ENCODE assay signal across 17 cellular contexts in genomic region chr6:152598858-152599537, GRCh38.
DNase-seq lines count a peak whose midpoint lies in the region; ATAC-seq and TF ChIP-seq lines count a peak whose summit lies in the region.
"Had no signal": no experiment of that assay in that cellular context is flagged by ENCODE, and none has a peak within 500 bp of the region (broad histone marks: within the 10 kb centered on the region; RNA-seq: fewer than 3 reads in every experiment).

No MANE protein-coding gene starts in this region.

- no peaks in the 10 kb centered on the region for H3K36me3 ChIP-seq in subcutaneous abdominal adipose tissue (ENCODE audit: control insufficient read depth in 5 of 5, insufficient read depth in 5 of 5, low read length in 5 of 5)
- H3K36me3 ChIP-seq: HAP-1 had no signal

- peak overlapping the region; percentile 14 for H3K27ac ChIP-seq in subcutaneous abdominal adipose tissue (ENCODE audit: low read depth, low read length)
- H3K27ac ChIP-seq: RWPE1 had no signal

- H3K9ac ChIP-seq in subcutaneous abdominal adipose tissue (ENCODE audit: low read length in 5 of 5): no peak overlapping the region

- H3K9me3 ChIP-seq in subcutaneous abdominal adipose tissue (ENCODE audit: control insufficient read depth in 5 of 5, low read length in 5 of 5): no peaks in the 10 kb centered on the region
- H3K9me3 ChIP-seq: HAP-1 had no signal

- ATAC-seq in SK-N-SH treated with all-trans-retinoic acid at 6 μM for 48 hours (peak; percentile 82), GM21723 (IDR thresholded peaks at IDR 0.05; ENCODE audit: unreplicated experiment) (no peak)
- ATAC-seq: activated T-cell treated with anti-CD3 and anti-CD28 coated beads, Interleukin-2, amount 50 U/mL, for 72 hours; stimulated activated naive CD8-positive, alpha-beta T cell treated with anti-CD3 and anti-CD28 coated beads, Interleukin-15, Interleukin-2, amounts not matched to agents 100 U/mL and 50 U/mL, for 24 hours; T-helper 17 cell had no signal

- peaks cover 0 to 7% (median 0%) of the 10 kb centered on the region in 5 donors for H3K4me1 ChIP-seq in subcutaneous abdominal adipose tissue (ENCODE audit: control insufficient read depth in 5 of 5, insufficient read depth in 5 of 5, low read length in 5 of 5)
- H3K4me1 ChIP-seq: HAP-1 had no signal

- no peak overlapping the region for H3K4me3 ChIP-seq in subcutaneous abdominal adipose tissue (ENCODE audit: low read depth in 1 of 5, low read length in 5 of 5)
- H3K4me3 ChIP-seq: HAP-1, lung had no signal

- no peaks in the 10 kb centered on the region for H3K27me3 ChIP-seq in subcutaneous abdominal adipose tissue (ENCODE audit: control insufficient read depth in 5 of 5, insufficient read depth in 4 of 5, low read length in 5 of 5)

- DNase-seq in fibroblast of gingiva (ENCODE audit: low read depth) (peak; percentile 43), left kidney (ENCODE audit: low read depth, low spot score) (peak; percentile 11), DMS53 treated with DMSO at 0.1 percent for 48 hours (lab: John Stamatoyannopoulos, UW; ENCODE audit: unreplicated experiment) (no peak), hypothalamus (lab: John Stamatoyannopoulos, UW) (no peak)
- no peak for DNase-seq in effector CD8-positive, alpha-beta T cell (lab: John Stamatoyannopoulos, UW)
- DNase-seq: activated CD4-positive, alpha-beta T cell treated with anti-CD3 and anti-CD28 coated beads, Interleukin-2, amount 10 ng/mL, durations not matched to agents 24 days and 14 days; activated T-cell treated with anti-CD3 and anti-CD28 coated beads, Interleukin-2, amount 50 U/mL, for 72 hours; amniotic stem cell; DMS 273 treated with DMSO at 0.1 percent for 48 hours; stimulated activated naive CD8-positive, alpha-beta T cell treated with anti-CD3 and anti-CD28 coated beads, Interleukin-15, Interleukin-2, amounts not matched to agents 100 U/mL and 50 U/mL, for 24 hours; T-helper 17 cell had no signal

TF ChIP-seq in SK-N-SH treated with all-trans-retinoic acid at 6 μM for 48 hours, 23 proteins besides CTCF, POLR2A, EP300 and RAD21:
- TF ChIP-seq ISL1 (CRISPR knock-in tag; IDR thresholded peaks at IDR 0.05): peak; percentile 76
- peak; percentile 81; the same call in 1 of the 2 replicates for TF ChIP-seq SNAI2 (CRISPR knock-in tag; IDR thresholded peaks at IDR 0.05)
- 0 out of 2 replicates have a peak, but pooled peaks have one; percentile 39 for TF ChIP-seq ESRRG (CRISPR knock-in tag; IDR thresholded peaks at IDR 0.05)
- no peak for TF ChIP-seq CSDC2 (CRISPR knock-in tag; IDR thresholded peaks at IDR 0.05)
- no peak for TF ChIP-seq ZFP30 (CRISPR knock-in tag; IDR thresholded peaks at IDR 0.05)
- no peak for TF ChIP-seq RARB (CRISPR knock-in tag; IDR thresholded peaks at IDR 0.05)
- peak; percentile 89 for TF ChIP-seq TCF4 (CRISPR knock-in tag; IDR thresholded peaks at IDR 0.05; ENCODE audit: borderline replicate concordance)
- TF ChIP-seq TSHZ2 (CRISPR knock-in tag; IDR thresholded peaks at IDR 0.05): peak; percentile 83
- TF ChIP-seq OSR1 (CRISPR knock-in tag; IDR thresholded peaks at IDR 0.05): no peak
- no peak for TF ChIP-seq ZFP3 (CRISPR knock-in tag; IDR thresholded peaks at IDR 0.05)

Comparison
In these comparisons a context has a peak if more than half of its experiments do, and no peak if none do; other contexts are left out.
1. DNase-seq: peak in fibroblast of gingiva (single experiment) and left kidney (single experiment); none in DMS53 treated with DMSO at 0.1 percent for 48 hours (single experiment), effector CD8-positive, alpha-beta T cell (single experiment) and hypothalamus (0 of 51).